8 cellular contexts compared by ENCODE assay signal in genomic region chr11:61516675-61517516, GRCh38. TPM values are rescaled to one million over a fixed set of nuclear protein-coding genes. Genes with fewer than 3 reads are reported as not detected.
DNase-seq lines count a peak whose midpoint lies in the region; ATAC-seq, FAIRE-seq and TF ChIP-seq lines count a peak whose summit lies in the region.

No MANE protein-coding gene starts in this region.

- peak; percentile 72 for ATAC-seq in activated CD8-positive, alpha-beta memory T cell treated with anti-CD3 and anti-CD28 coated beads, Interleukin-2, amount 10 ng/mL, durations not matched to agents 7 days and 5 days
- ATAC-seq in HG02840 (IDR thresholded peaks at IDR 0.05; ENCODE audit: low FRiP score, unreplicated experiment) (no peak), GM18498 (IDR thresholded peaks at IDR 0.05; ENCODE audit: unreplicated experiment) (no peak)

- no peaks in the 10 kb centered on the region for H3K9me1 ChIP-seq in endothelial cell of umbilical vein (replicated peaks; ENCODE audit: control insufficient read depth, extremely low read depth, insufficient read depth, low read length)

- H3K9me3 Mint-ChIP-seq in Caco-2 (ENCODE audit: unreplicated experiment) (no peaks in the 10 kb centered on the region), neural progenitor cell (no peaks in the 10 kb centered on the region)
- no peaks in the 10 kb centered on the region for H3K9me3 Mint-ChIP-seq in activated CD8-positive, alpha-beta memory T cell treated with anti-CD3 and anti-CD28 coated beads, Interleukin-2, amount 10 ng/mL, durations not matched to agents 7 days and 5 days (ENCODE audit: low read depth)

- peak; percentile 63 for FAIRE-seq in endothelial cell of umbilical vein (lab: Jason Lieb, UNC)

- peaks cover 18% of the 10 kb centered on the region for H3F3A ChIP-seq in neural progenitor cell (ENCODE audit: low read depth)

- peaks cover 4% of the 10 kb centered on the region; the same call in 1 of the 2 replicates for H3K36me3 ChIP-seq in Caco-2 (ENCODE audit: control insufficient read depth, insufficient read depth, low read length)
- no peaks in the 10 kb centered on the region for H3K36me3 ChIP-seq in Karpas-422 (ENCODE audit: insufficient read depth, low read length)
- H3K36me3 ChIP-seq in endothelial cell of umbilical vein (ENCODE audit: control insufficient read depth in 2 of 2, extremely low read depth in 1 of 2, insufficient read depth in 2 of 2, low read length in 2 of 2) = no peaks in the 10 kb centered on the region
- no peaks in the 10 kb centered on the region for H3K36me3 ChIP-seq in neural progenitor cell
- H3K36me3 ChIP-seq in transverse colon = no peaks in the 10 kb centered on the region

- intact Hi-C loops in Caco-2 (cut with micrococcal nuclease; ENCODE audit: unreplicated experiment) (loop anchor here (1.0 to 2.0 kb wide), 3 partner anchors 40 to 110 kb away; no protein-coding TSS in a partner anchor), endothelial cell of umbilical vein (cut with micrococcal nuclease) (loop anchor here (1.0 kb wide), 2 partner anchors 40 to 71 kb away; no protein-coding TSS in a partner anchor), transverse colon (cut with DNase I; ENCODE audit: low total_unique reads) (loop anchor here (1.0 to 2.0 kb wide), 2 partner anchors 41 to 70 kb away; no protein-coding TSS in a partner anchor)

- dilution Hi-C loops in endothelial cell of umbilical vein (cut with MboI; ENCODE audit: extremely low pct_ligation_motif_present, low sequenced_read_pairs) = no loop called here

- DNase-seq in Caco-2 (peak in 1 of 2 experiments; percentile 73), Karpas-422 (peak; percentile 82), endothelial cell of umbilical vein (ENCODE audit: low read depth, low spot score) (peak; percentile 42), neural progenitor cell (ENCODE audit: low spot score) (peak; percentile 87), transverse colon (no peak)
- peak; percentile 66 for DNase-seq in activated CD8-positive, alpha-beta memory T cell treated with anti-CD3 and anti-CD28 coated beads, Interleukin-2, amount 10 ng/mL, durations not matched to agents 7 days and 5 days

- H3K4me2 ChIP-seq in Karpas-422 (ENCODE audit: low read depth, low read length, poor library complexity, severe bottlenecking) = no peak overlapping the region
- H3K4me2 ChIP-seq in endothelial cell of umbilical vein (ENCODE audit: insufficient read depth, low read length) = peak overlapping the region; percentile 4
- H3K4me2 ChIP-seq in neural progenitor cell = peak overlapping the region; percentile 6

- no peaks in the 10 kb centered on the region for H3K9me3 ChIP-seq in Caco-2
- H3K9me3 ChIP-seq in Karpas-422 (ENCODE audit: low read length) = no peaks in the 10 kb centered on the region
- no peaks in the 10 kb centered on the region for H3K9me3 ChIP-seq in endothelial cell of umbilical vein (replicated peaks; ENCODE audit: control insufficient read depth, insufficient read depth, low read length)
- no peaks in the 10 kb centered on the region for H3K9me3 ChIP-seq in neural progenitor cell (ENCODE audit: low read depth)
- H3K9me3 ChIP-seq in transverse colon = no peaks in the 10 kb centered on the region

- no peak overlapping the region for H3K27ac Mint-ChIP-seq in Caco-2 (ENCODE audit: unreplicated experiment)
- H3K27ac Mint-ChIP-seq in activated CD8-positive, alpha-beta memory T cell treated with anti-CD3 and anti-CD28 coated beads, Interleukin-2, amount 10 ng/mL, durations not matched to agents 7 days and 5 days = no peak overlapping the region
- H3K27ac Mint-ChIP-seq in neural progenitor cell = no peak overlapping the region

- CTCF ChIA-PET in Caco-2 (lab: Charles Lee) = interaction anchor here (0.6 to 2.4 kb wide), 15 partner anchors 8 to 808 kb away, joined by 3 to 33 read pairs (median 6); partner anchors contain the start of gene LRRC10B
- CTCF ChIA-PET in activated CD8-positive, alpha-beta memory T cell treated with anti-CD3 and anti-CD28 coated beads, Interleukin-2, amount 10 ng/mL, durations not matched to agents 7 days and 5 days (lab: Charles Lee) = interaction anchor here (0.6 to 8.6 kb wide), 35 partner anchors 9 to 251 kb away, joined by 3 to 180 read pairs (median 5); partner anchors contain the start of genes CPSF7 and LRRC10B
- CTCF ChIA-PET in endothelial cell of umbilical vein (lab: Charles Lee) = interaction anchor here (0.7 to 9.0 kb wide), 53 partner anchors 9 to 329 kb away, joined by 3 to 229 read pairs (median 5); partner anchors contain the start of genes CPSF7, LRRC10B, SDHAF2 and SYT7

- H3K36me3 Mint-ChIP-seq in Caco-2 (ENCODE audit: insufficient read depth, unreplicated experiment) (peaks cover 14% of the 10 kb centered on the region), neural progenitor cell (no peaks in the 10 kb centered on the region)
- no peaks in the 10 kb centered on the region for H3K36me3 Mint-ChIP-seq in activated CD8-positive, alpha-beta memory T cell treated with anti-CD3 and anti-CD28 coated beads, Interleukin-2, amount 10 ng/mL, durations not matched to agents 7 days and 5 days

- H3K9me2 ChIP-seq in Karpas-422 (replicated peaks; ENCODE audit: insufficient read depth, low read length) = no peaks in the 10 kb centered on the region

- no peak overlapping the region for H3K27ac ChIP-seq in Karpas-422 (ENCODE audit: low read length)
- H3K27ac ChIP-seq in endothelial cell of umbilical vein (ENCODE audit: insufficient read depth, low read depth, low read length) = no peak overlapping the region
- no peak overlapping the region for H3K27ac ChIP-seq in neural progenitor cell
- peak overlapping the region in 1 of 4 donors; percentile 19 for H3K27ac ChIP-seq in transverse colon

- in situ Hi-C loops in transverse colon (cut with MboI; ENCODE audit: low pct_ligation_motif_present in 1 of 4, low pct_unique_long_range_greater_than_20kb in 1 of 4, low sequenced_read_pairs in 3 of 4) = no loop called here

- H3K4me3 Mint-ChIP-seq in Caco-2 (ENCODE audit: unreplicated experiment) = no peak overlapping the region
- no peak overlapping the region for H3K4me3 Mint-ChIP-seq in activated CD8-positive, alpha-beta memory T cell treated with anti-CD3 and anti-CD28 coated beads, Interleukin-2, amount 10 ng/mL, durations not matched to agents 7 days and 5 days
- peak overlapping the region; percentile 57 for H3K4me3 Mint-ChIP-seq in neural progenitor cell

- H3K4me3 ChIP-seq in Caco-2 (ENCODE audit: low read depth, low read length) (no peak overlapping the region), Karpas-422 (ENCODE audit: low read length) (no peak overlapping the region), endothelial cell of umbilical vein (replicated peaks in 1 of 3; ENCODE audit: insufficient read depth in 1 of 3, low read depth in 1 of 3, low read length in 3 of 3) (no peak overlapping the region), neural progenitor cell (no peak overlapping the region), transverse colon (no peak overlapping the region)

- TF ChIP-seq POLR2A in endothelial cell of umbilical vein (IDR thresholded peaks at IDR 0.05; ENCODE audit: low read depth, low read length) (no peak), transverse colon (IDR thresholded peaks at IDR 0.05) (no peak)

- H3K4me1 ChIP-seq in Caco-2 = peaks cover 23% of the 10 kb centered on the region
- H3K4me1 ChIP-seq in Karpas-422 (ENCODE audit: low read length) = no peaks in the 10 kb centered on the region; the same call in 1 of the 2 replicates
- peaks cover 4% of the 10 kb centered on the region for H3K4me1 ChIP-seq in endothelial cell of umbilical vein (ENCODE audit: control insufficient read depth, extremely low read depth, insufficient read depth, low read length)
- peaks cover 16% of the 10 kb centered on the region for H3K4me1 ChIP-seq in neural progenitor cell
- H3K4me1 ChIP-seq in transverse colon = peaks cover 4 to 11% (median 6%) of the 10 kb centered on the region in 4 donors

- H2AFZ ChIP-seq in Karpas-422 (ENCODE audit: low read length) = no peak overlapping the region
- peak overlapping the region; percentile 72 for H2AFZ ChIP-seq in endothelial cell of umbilical vein (ENCODE audit: low read depth, low read length)
- H2AFZ ChIP-seq in neural progenitor cell (replicated peaks) = peak overlapping the region; percentile 70

- H3K27me3 ChIP-seq in Caco-2 (replicated peaks; ENCODE audit: control insufficient read depth, insufficient read depth, low read length) = no peaks in the 10 kb centered on the region
- H3K27me3 ChIP-seq in Karpas-422 (ENCODE audit: low read length) = no peaks in the 10 kb centered on the region; the same call in 1 of the 2 replicates
- H3K27me3 ChIP-seq in endothelial cell of umbilical vein (ENCODE audit: control insufficient read depth in 2 of 2, insufficient read depth in 2 of 2, low read length in 2 of 2) = no peaks in the 10 kb centered on the region
- no peaks in the 10 kb centered on the region for H3K27me3 ChIP-seq in neural progenitor cell
- H3K27me3 ChIP-seq in transverse colon = no peaks in the 10 kb centered on the region

- 27 to 33% methylated on average over 4 to 21 of the region's 23 CpGs for WGBS in transverse colon (ENCODE audit: low coverage in 1 of 2), 2 donors

- TF ChIP-seq CTCF in Caco-2 (IDR thresholded peaks at IDR 0.05; ENCODE audit: insufficient read depth in 1 of 2, low read depth in 1 of 2, low read length in 1 of 2, severe bottlenecking in 1 of 2, unreplicated experiment in 1 of 2) (peak; percentile 97 to 99), endothelial cell of umbilical vein (IDR thresholded peaks at IDR 0.05; ENCODE audit: extremely low read depth in 1 of 2, insufficient read depth in 1 of 2, low read depth in 1 of 2, low read length in 2 of 2) (peak; percentile 96 to 97), neural progenitor cell (IDR thresholded peaks at IDR 0.05) (peak; percentile 99), transverse colon (IDR thresholded peaks at IDR 0.05) (peak; percentile 96 to 99 (median 98))

- H4K20me1 ChIP-seq in Karpas-422 (ENCODE audit: insufficient read depth, low read depth, low read length) = no peaks in the 10 kb centered on the region
- no peaks in the 10 kb centered on the region for H4K20me1 ChIP-seq in endothelial cell of umbilical vein (replicated peaks; ENCODE audit: control insufficient read depth, extremely low read depth, insufficient read depth, low read length)
- no peaks in the 10 kb centered on the region for H4K20me1 ChIP-seq in neural progenitor cell (ENCODE audit: low read depth)

- TF ChIP-seq EP300 in transverse colon (IDR thresholded peaks at IDR 0.05; ENCODE audit: low read depth) = no peak

- peaks cover 23% of the 10 kb centered on the region for H3K4me1 Mint-ChIP-seq in Caco-2 (ENCODE audit: low read depth, unreplicated experiment)
- H3K4me1 Mint-ChIP-seq in activated CD8-positive, alpha-beta memory T cell treated with anti-CD3 and anti-CD28 coated beads, Interleukin-2, amount 10 ng/mL, durations not matched to agents 7 days and 5 days = no peaks in the 10 kb centered on the region
- H3K4me1 Mint-ChIP-seq in neural progenitor cell = peaks cover 46% of the 10 kb centered on the region

- POLR2A ChIA-PET in Caco-2 (lab: Charles Lee) (no interaction called here), endothelial cell of umbilical vein (lab: Charles Lee) (interaction anchor here (1.0 kb wide), 1 partner anchor 71 kb away, joined by 3 read pairs; no protein-coding TSS in a partner anchor)

- H3K9ac ChIP-seq in Karpas-422 (ENCODE audit: low read length) (no peak overlapping the region), endothelial cell of umbilical vein (replicated peaks; ENCODE audit: extremely low read depth, insufficient read depth, low read length) (no peak overlapping the region), neural progenitor cell (no peak overlapping the region)

- BruUV-seq in Caco-2 (replicated peaks; lab: Mats Ljungman, UMichigan) (TSS peak; percentile 12), endothelial cell of umbilical vein (replicated peaks; lab: Mats Ljungman, UMichigan) (no TSS peak)

- H3K27me3 Mint-ChIP-seq in Caco-2 (ENCODE audit: insufficient read depth, unreplicated experiment) (no peaks in the 10 kb centered on the region), neural progenitor cell (ENCODE audit: insufficient read depth, low read depth) (peaks cover 6% of the 10 kb centered on the region)
- H3K27me3 Mint-ChIP-seq in activated CD8-positive, alpha-beta memory T cell treated with anti-CD3 and anti-CD28 coated beads, Interleukin-2, amount 10 ng/mL, durations not matched to agents 7 days and 5 days = peaks cover 2% of the 10 kb centered on the region

- H3K79me2 ChIP-seq in Karpas-422 (ENCODE audit: low read length) (no peaks in the 10 kb centered on the region), endothelial cell of umbilical vein (ENCODE audit: control insufficient read depth, insufficient read depth, low read length) (no peaks in the 10 kb centered on the region), neural progenitor cell (ENCODE audit: low read depth) (no peaks in the 10 kb centered on the region)

RNA-seq across cellular contexts. Expression of gene LRRC10B, which starts 8.3 kb away (rescaled TPM):
- total RNA-seq in Caco-2 (2022) (0.34 TPM in 1 of 2 replicates, not detected in the other), endothelial cell of umbilical vein (not detected in 2 replicates), neural progenitor cell (ENCODE audit: low replicate concordance) (0.74 TPM in 1 of 2 replicates, not detected in the other), transverse colon (1 to 10 TPM in 1 of 4 donors, under 1 TPM in 2, not detected in 1; 0.32 to 1.1 (median 0.60) TPM)
- total RNA-seq in Karpas-422 (2014; rRNA removed; shearing (Covaris generic); ENCODE audit: low replicate concordance) = 1.0 TPM in 1 of 2 replicates, not detected in the other
- total RNA-seq in activated CD8-positive, alpha-beta memory T cell treated with anti-CD3 and anti-CD28 coated beads, Interleukin-2, amount 10 ng/mL, durations not matched to agents 7 days and 5 days = under 1 TPM in 1 of 2 experiments, not detected in 1; 0.09 TPM
- polyA plus RNA-seq in endothelial cell of umbilical vein = not detected in 2 replicates
- not detected in 2 replicates for polyA plus RNA-seq in endothelial cell of umbilical vein (2011; cell fraction: cytosol; rRNA removed)
- not detected in 2 replicates for polyA plus RNA-seq in endothelial cell of umbilical vein (2011; cell fraction: nucleus; rRNA removed)
- polyA plus RNA-seq in endothelial cell of umbilical vein (2012) = not detected in 2 replicates
- not detected in 2 replicates for polyA minus RNA-seq in endothelial cell of umbilical vein
- not detected for polyA minus RNA-seq in endothelial cell of umbilical vein (2011; cell fraction: cytosol; rRNA and poly(A)+ RNA removed)
- not detected in 2 replicates for polyA minus RNA-seq in endothelial cell of umbilical vein (2011; cell fraction: nucleus; rRNA and poly(A)+ RNA removed)
